ENCODE assay signal across 16 cellular contexts in genomic region chr11:86473991-86474833, GRCh38.
A peak's percentile ranks its signal among the peaks of the same experiment; 100 is the strongest.
DNase-seq lines count a peak whose midpoint lies in the region; ATAC-seq and TF ChIP-seq lines count a peak whose summit lies in the region.
"Had no signal": no experiment of that assay in that cellular context is flagged by ENCODE, and none has a peak within 500 bp of the region (broad histone marks: within the 10 kb centered on the region; RNA-seq: fewer than 3 reads in every experiment).

No MANE protein-coding gene starts in this region.

- no peaks in the 10 kb centered on the region for H3K27me3 Mint-ChIP-seq in activated CD8-positive, alpha-beta T cell treated with anti-CD3 and anti-CD28 coated beads, Interleukin-2, amount 10 ng/mL, durations not matched to agents 7 days and 5 days (ENCODE audit: low read depth)
- H3K27me3 Mint-ChIP-seq: stimulated activated naive CD8-positive, alpha-beta T cell treated with anti-CD3 and anti-CD28 coated beads, Interleukin-15, Interleukin-2, amounts not matched to agents 100 ng/mL and 50 ng/mL, for 24 hours had no signal

- no peaks in the 10 kb centered on the region for H3K27me3 ChIP-seq in gastrocnemius medialis
- H3K27me3 ChIP-seq: SJCRH30 had no signal

- no peaks in the 10 kb centered on the region for H3K36me3 ChIP-seq in gastrocnemius medialis
- H3K36me3 ChIP-seq: SJCRH30 had no signal

- no peak overlapping the region for H3K4me3 ChIP-seq in gastrocnemius medialis
- H3K4me3 ChIP-seq: SJCRH30 had no signal

- CTCF ChIA-PET in activated CD8-positive, alpha-beta T cell treated with anti-CD3 and anti-CD28 coated beads, Interleukin-2, amount 10 ng/mL, durations not matched to agents 7 days and 5 days (lab: Charles Lee): no interaction called here

- TF ChIP-seq CTCF in gastrocnemius medialis (IDR thresholded peaks at IDR 0.05 in 4 of 5, conservative IDR thresholded peaks at IDR 0.05 in 1 of 5): no peak

- no peak overlapping the region for H3K27ac Mint-ChIP-seq in activated CD8-positive, alpha-beta T cell treated with anti-CD3 and anti-CD28 coated beads, Interleukin-2, amount 10 ng/mL, durations not matched to agents 7 days and 5 days
- H3K27ac Mint-ChIP-seq: stimulated activated naive CD8-positive, alpha-beta T cell treated with anti-CD3 and anti-CD28 coated beads, Interleukin-15, Interleukin-2, amounts not matched to agents 100 ng/mL and 50 ng/mL, for 24 hours had no signal

- H3K4me1 ChIP-seq in gastrocnemius medialis: peaks cover 8 to 35% of the 10 kb centered on the region in 2 donors
- H3K4me1 ChIP-seq: SJCRH30 had no signal

- no peaks in the 10 kb centered on the region for H3K9me3 ChIP-seq in gastrocnemius medialis
- H3K9me3 ChIP-seq: SJCRH30 had no signal

- ATAC-seq in left cardiac atrium: peak; percentile 62 to 81
- ATAC-seq in gastrocnemius medialis: peak; percentile 54 to 57
- ATAC-seq in HG03520 (IDR thresholded peaks at IDR 0.05; ENCODE audit: unreplicated experiment): no peak
- ATAC-seq in activated CD8-positive, alpha-beta T cell treated with anti-CD3 and anti-CD28 coated beads, Interleukin-2, amount 10 ng/mL, durations not matched to agents 7 days and 5 days: no peak

- H3K9me3 Mint-ChIP-seq in activated CD8-positive, alpha-beta T cell treated with anti-CD3 and anti-CD28 coated beads, Interleukin-2, amount 10 ng/mL, durations not matched to agents 7 days and 5 days (ENCODE audit: insufficient read depth): no peaks in the 10 kb centered on the region
- H3K9me3 Mint-ChIP-seq: stimulated activated naive CD8-positive, alpha-beta T cell treated with anti-CD3 and anti-CD28 coated beads, Interleukin-15, Interleukin-2, amounts not matched to agents 100 ng/mL and 50 ng/mL, for 24 hours had no signal

- H3K4me3 Mint-ChIP-seq in activated CD8-positive, alpha-beta T cell treated with anti-CD3 and anti-CD28 coated beads, Interleukin-2, amount 10 ng/mL, durations not matched to agents 7 days and 5 days: no peak overlapping the region
- H3K4me3 Mint-ChIP-seq: stimulated activated naive CD8-positive, alpha-beta T cell treated with anti-CD3 and anti-CD28 coated beads, Interleukin-15, Interleukin-2, amounts not matched to agents 100 ng/mL and 50 ng/mL, for 24 hours had no signal

- intact Hi-C loops in left cardiac atrium (cut with DNase I) (no loop called here), gastrocnemius medialis (cut with DNase I; ENCODE audit: low total_unique reads) (no loop called here)

- H3K27ac ChIP-seq in gastrocnemius medialis: peak overlapping the region; percentile 41 to 71 (median 56)
- H3K27ac ChIP-seq: C4-2B, KMS-11, SJCRH30 had no signal

- in situ Hi-C loops in gastrocnemius medialis (cut with MboI; ENCODE audit: low sequenced_read_pairs in 4 of 4): no loop called here

- no peak for TF ChIP-seq POLR2A in gastrocnemius medialis (IDR thresholded peaks at IDR 0.05)

- DNase-seq in HCEC 1CT (peak; percentile 69), astrocyte of the hippocampus (ENCODE audit: low read depth, low spot score) (peak; percentile 53), left cardiac atrium (peak; percentile 77), gastrocnemius medialis (no peak), medulla oblongata (ENCODE audit: extremely low spot score) (no peak)
- DNase-seq in activated CD8-positive, alpha-beta T cell treated with anti-CD3 and anti-CD28 coated beads, Interleukin-2, amount 10 ng/mL, durations not matched to agents 7 days and 5 days: no peak
- DNase-seq in stimulated activated naive CD4-positive, alpha-beta T cell treated with Interleukin-2 at 50 U/mL for 16 hours (lab: John Stamatoyannopoulos, UW): no peak
- DNase-seq: activated CD4-positive, alpha-beta T cell treated with anti-CD3 and anti-CD28 coated beads for 48 hours; activated naive CD4-positive, alpha-beta T cell treated with Interleukin-2 at 50 U/mL for 16 hours; effector CD8-positive, alpha-beta T cell; SJCRH30; stimulated activated CD4-positive, alpha-beta T cell treated with anti-CD3 and anti-CD28 coated beads, Interleukin-2, amount 100 ng/mL, for 24 hours had no signal

- POLR2A ChIA-PET in activated CD8-positive, alpha-beta T cell treated with anti-CD3 and anti-CD28 coated beads, Interleukin-2, amount 10 ng/mL, durations not matched to agents 7 days and 5 days (lab: Charles Lee): no interaction called here

- H3K36me3 Mint-ChIP-seq in activated CD8-positive, alpha-beta T cell treated with anti-CD3 and anti-CD28 coated beads, Interleukin-2, amount 10 ng/mL, durations not matched to agents 7 days and 5 days (ENCODE audit: low read depth): no peaks in the 10 kb centered on the region

- no peaks in the 10 kb centered on the region for H3K4me1 Mint-ChIP-seq in activated CD8-positive, alpha-beta T cell treated with anti-CD3 and anti-CD28 coated beads, Interleukin-2, amount 10 ng/mL, durations not matched to agents 7 days and 5 days (ENCODE audit: low read depth)

Comparison
In these comparisons a context has a peak if more than half of its experiments do, and no peak if none do; other contexts are left out.
1. DNase-seq: peak in HCEC 1CT (single experiment), astrocyte of the hippocampus (single experiment) and left cardiac atrium (single experiment); none in gastrocnemius medialis (0 of 2), medulla oblongata (single experiment), activated CD8-positive, alpha-beta T cell treated with anti-CD3 and anti-CD28 coated beads, Interleukin-2, amount 10 ng/mL, durations not matched to agents 7 days and 5 days (single experiment) and stimulated activated naive CD4-positive, alpha-beta T cell treated with Interleukin-2 at 50 U/mL for 16 hours (single experiment).
2. ATAC-seq: peak in left cardiac atrium (2 of 2) and gastrocnemius medialis (2 of 2); none in HG03520 (single experiment) and activated CD8-positive, alpha-beta T cell treated with anti-CD3 and anti-CD28 coated beads, Interleukin-2, amount 10 ng/mL, durations not matched to agents 7 days and 5 days (single experiment).